Comparison of ENCODE assay signal across 1 cellular context in the genomic region with DNA sequence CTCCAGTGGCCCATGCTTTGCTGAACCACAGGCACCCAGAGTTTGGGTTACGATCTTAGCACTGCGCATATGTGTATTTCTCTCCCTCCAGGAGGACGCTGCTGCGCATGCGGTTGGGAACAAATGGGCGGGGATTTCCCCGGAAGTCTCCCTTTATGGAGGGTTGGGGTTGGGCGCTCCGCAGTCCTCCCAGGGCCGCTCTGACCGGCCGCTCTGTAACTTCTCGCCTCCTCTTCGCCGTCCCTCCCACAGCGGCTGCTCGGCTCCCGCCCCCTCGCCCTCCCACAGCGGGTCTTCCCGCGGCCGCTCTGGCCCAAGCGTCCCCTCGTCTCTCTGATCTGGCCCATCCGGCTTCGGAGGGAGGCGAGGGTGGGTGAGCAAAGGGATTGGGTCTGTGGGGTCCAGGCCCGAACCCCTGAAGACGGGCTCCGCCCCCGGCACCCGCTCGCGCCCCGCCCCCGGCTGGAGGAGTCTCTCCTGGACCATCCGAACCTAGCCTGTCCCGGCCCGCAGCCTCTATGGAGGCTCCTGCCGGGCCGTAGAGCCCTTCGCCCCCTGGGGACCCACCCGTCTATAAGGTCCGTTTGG.
A peak's percentile ranks its signal among the peaks of the same experiment; 100 is the strongest.
TF ChIP-seq lines count a peak whose summit lies in the region.

A gene with protein sequence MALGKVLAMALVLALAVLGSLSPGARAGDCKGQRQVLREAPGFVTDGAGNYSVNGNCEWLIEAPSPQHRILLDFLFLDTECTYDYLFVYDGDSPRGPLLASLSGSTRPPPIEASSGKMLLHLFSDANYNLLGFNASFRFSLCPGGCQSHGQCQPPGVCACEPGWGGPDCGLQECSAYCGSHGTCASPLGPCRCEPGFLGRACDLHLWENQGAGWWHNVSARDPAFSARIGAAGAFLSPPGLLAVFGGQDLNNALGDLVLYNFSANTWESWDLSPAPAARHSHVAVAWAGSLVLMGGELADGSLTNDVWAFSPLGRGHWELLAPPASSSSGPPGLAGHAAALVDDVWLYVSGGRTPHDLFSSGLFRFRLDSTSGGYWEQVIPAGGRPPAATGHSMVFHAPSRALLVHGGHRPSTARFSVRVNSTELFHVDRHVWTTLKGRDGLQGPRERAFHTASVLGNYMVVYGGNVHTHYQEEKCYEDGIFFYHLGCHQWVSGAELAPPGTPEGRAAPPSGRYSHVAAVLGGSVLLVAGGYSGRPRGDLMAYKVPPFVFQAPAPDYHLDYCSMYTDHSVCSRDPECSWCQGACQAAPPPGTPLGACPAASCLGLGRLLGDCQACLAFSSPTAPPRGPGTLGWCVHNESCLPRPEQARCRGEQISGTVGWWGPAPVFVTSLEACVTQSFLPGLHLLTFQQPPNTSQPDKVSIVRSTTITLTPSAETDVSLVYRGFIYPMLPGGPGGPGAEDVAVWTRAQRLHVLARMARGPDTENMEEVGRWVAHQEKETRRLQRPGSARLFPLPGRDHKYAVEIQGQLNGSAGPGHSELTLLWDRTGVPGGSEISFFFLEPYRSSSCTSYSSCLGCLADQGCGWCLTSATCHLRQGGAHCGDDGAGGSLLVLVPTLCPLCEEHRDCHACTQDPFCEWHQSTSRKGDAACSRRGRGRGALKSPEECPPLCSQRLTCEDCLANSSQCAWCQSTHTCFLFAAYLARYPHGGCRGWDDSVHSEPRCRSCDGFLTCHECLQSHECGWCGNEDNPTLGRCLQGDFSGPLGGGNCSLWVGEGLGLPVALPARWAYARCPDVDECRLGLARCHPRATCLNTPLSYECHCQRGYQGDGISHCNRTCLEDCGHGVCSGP (N-terminal part only) (plus strand): TSS at position 328 of the 588 bp plus-strand sequence. CDS start 609 bp downstream, outside the sequence.

TF ChIP-seq in HepG2, 621 proteins besides CTCF, POLR2A, EP300 and RAD21 (continued from another document and continues in another):
- TF ChIP-seq, protein P1, sequence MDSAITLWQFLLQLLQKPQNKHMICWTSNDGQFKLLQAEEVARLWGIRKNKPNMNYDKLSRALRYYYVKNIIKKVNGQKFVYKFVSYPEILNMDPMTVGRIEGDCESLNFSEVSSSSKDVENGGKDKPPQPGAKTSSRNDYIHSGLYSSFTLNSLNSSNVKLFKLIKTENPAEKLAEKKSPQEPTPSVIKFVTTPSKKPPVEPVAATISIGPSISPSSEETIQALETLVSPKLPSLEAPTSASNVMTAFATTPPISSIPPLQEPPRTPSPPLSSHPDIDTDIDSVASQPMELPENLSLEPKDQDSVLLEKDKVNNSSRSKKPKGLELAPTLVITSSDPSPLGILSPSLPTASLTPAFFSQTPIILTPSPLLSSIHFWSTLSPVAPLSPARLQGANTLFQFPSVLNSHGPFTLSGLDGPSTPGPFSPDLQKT (CRISPR knock-in tag; IDR thresholded peaks at IDR 0.05; ENCODE audit: borderline replicate concordance) = peak; percentile 37; the same call in 1 of the 2 replicates
- TF ChIP-seq MED1 (CRISPR knock-in tag; IDR thresholded peaks at IDR 0.05) (no peak), ZNF720 (CRISPR knock-in tag; IDR thresholded peaks at IDR 0.05) (no peak), SMC3 (IDR thresholded peaks at IDR 0.05; ENCODE audit: low read length) (peak; percentile 82), NCOA2 (CRISPR knock-in tag; IDR thresholded peaks at IDR 0.05) (no peak), TMF1 (CRISPR knock-in tag; IDR thresholded peaks at IDR 0.05; ENCODE audit: low read depth) (no peak), ZNF263 (CRISPR knock-in tag; IDR thresholded peaks at IDR 0.05) (0 out of 2 replicates have a peak, but pooled peaks have one; percentile 45), JARID2 (CRISPR knock-in tag; IDR thresholded peaks at IDR 0.05; ENCODE audit: insufficient replicate concordance) (peak; percentile 49), ZNF615 (CRISPR knock-in tag; IDR thresholded peaks at IDR 0.05; ENCODE audit: borderline replicate concordance) (no peak), NFYB (CRISPR knock-in tag; IDR thresholded peaks at IDR 0.05) (peak; percentile 44), ZFAT (CRISPR knock-in tag; conservative IDR thresholded peaks at IDR 0.05) (no peak), MBNL3 (CRISPR knock-in tag; conservative IDR thresholded peaks at IDR 0.05) (no peak)
- TF ChIP-seq, protein P2, sequence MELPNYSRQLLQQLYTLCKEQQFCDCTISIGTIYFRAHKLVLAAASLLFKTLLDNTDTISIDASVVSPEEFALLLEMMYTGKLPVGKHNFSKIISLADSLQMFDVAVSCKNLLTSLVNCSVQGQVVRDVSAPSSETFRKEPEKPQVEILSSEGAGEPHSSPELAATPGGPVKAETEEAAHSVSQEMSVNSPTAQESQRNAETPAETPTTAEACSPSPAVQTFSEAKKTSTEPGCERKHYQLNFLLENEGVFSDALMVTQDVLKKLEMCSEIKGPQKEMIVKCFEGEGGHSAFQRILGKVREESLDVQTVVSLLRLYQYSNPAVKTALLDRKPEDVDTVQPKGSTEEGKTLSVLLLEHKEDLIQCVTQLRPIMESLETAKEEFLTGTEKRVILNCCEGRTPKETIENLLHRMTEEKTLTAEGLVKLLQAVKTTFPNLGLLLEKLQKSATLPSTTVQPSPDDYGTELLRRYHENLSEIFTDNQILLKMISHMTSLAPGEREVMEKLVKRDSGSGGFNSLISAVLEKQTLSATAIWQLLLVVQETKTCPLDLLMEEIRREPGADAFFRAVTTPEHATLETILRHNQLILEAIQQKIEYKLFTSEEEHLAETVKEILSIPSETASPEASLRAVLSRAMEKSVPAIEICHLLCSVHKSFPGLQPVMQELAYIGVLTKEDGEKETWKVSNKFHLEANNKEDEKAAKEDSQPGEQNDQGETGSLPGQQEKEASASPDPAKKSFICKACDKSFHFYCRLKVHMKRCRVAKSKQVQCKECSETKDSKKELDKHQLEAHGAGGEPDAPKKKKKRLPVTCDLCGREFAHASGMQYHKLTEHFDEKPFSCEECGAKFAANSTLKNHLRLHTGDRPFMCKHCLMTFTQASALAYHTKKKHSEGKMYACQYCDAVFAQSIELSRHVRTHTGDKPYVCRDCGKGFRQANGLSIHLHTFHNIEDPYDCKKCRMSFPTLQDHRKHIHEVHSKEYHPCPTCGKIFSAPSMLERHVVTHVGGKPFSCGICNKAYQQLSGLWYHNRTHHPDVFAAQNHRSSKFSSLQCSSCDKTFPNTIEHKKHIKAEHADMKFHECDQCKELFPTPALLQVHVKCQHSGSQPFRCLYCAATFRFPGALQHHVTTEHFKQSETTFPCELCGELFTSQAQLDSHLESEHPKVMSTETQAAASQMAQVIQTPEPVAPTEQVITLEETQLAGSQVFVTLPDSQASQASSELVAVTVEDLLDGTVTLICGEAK (IDR thresholded peaks at IDR 0.05) = no peak
- TF ChIP-seq, protein P2 (CRISPR knock-in tag; IDR thresholded peaks at IDR 0.05) = peak; percentile 14; the same call in 1 of the 2 replicates
- TF ChIP-seq, protein P3, sequence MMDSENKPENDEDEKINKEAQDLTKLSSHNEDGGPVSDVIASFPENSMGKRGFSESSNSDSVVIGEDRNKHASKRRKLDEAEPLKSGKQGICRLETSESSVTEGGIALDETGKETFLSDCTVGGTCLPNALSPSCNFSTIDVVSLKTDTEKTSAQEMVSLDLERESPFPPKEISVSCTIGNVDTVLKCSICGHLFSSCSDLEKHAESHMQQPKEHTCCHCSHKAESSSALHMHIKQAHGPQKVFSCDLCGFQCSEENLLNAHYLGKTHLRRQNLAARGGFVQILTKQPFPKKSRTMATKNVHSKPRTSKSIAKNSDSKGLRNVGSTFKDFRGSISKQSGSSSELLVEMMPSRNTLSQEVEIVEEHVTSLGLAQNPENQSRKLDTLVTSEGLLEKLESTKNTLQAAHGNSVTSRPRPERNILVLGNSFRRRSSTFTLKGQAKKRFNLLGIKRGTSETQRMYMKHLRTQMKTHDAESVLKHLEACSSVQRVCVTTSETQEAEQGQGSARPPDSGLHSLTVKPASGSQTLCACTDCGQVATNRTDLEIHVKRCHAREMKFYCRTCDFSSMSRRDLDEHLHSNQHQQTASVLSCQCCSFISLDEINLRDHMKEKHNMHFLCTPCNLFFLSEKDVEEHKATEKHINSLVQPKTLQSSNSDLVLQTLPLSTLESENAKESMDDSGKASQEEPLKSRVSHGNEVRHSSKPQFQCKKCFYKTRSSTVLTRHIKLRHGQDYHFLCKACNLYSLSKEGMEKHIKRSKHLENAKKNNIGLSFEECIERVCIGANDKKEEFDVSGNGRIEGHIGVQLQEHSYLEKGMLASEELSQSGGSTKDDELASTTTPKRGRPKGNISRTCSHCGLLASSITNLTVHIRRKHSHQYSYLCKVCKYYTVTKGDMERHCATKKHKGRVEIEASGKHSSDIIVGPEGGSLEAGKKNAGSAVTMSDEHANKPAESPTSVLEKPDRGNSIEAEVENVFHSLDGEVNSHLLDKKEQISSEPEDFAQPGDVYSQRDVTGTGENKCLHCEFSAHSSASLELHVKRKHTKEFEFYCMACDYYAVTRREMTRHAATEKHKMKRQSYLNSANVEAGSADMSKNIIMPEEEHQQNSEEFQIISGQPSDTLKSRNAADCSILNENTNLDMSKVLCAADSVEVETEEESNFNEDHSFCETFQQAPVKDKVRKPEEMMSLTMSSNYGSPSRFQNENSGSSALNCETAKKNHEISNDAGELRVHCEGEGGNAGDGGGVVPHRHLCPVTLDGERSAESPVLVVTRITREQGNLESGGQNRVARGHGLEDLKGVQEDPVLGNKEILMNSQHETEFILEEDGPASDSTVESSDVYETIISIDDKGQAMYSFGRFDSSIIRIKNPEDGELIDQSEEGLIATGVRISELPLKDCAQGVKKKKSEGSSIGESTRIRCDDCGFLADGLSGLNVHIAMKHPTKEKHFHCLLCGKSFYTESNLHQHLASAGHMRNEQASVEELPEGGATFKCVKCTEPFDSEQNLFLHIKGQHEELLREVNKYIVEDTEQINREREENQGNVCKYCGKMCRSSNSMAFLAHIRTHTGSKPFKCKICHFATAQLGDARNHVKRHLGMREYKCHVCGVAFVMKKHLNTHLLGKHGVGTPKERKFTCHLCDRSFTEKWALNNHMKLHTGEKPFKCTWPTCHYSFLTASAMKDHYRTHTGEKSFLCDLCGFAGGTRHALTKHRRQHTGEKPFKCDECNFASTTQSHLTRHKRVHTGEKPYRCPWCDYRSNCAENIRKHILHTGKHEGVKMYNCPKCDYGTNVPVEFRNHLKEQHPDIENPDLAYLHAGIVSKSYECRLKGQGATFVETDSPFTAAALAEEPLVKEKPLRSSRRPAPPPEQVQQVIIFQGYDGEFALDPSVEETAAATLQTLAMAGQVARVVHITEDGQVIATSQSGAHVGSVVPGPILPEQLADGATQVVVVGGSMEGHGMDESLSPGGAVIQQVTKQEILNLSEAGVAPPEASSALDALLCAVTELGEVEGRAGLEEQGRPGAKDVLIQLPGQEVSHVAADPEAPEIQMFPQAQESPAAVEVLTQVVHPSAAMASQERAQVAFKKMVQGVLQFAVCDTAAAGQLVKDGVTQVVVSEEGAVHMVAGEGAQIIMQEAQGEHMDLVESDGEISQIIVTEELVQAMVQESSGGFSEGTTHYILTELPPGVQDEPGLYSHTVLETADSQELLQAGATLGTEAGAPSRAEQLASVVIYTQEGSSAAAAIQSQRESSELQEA (CRISPR knock-in tag; IDR thresholded peaks at IDR 0.05; ENCODE audit: not compliant biosample characterization) = peak; percentile 33
- TF ChIP-seq, protein P4, sequence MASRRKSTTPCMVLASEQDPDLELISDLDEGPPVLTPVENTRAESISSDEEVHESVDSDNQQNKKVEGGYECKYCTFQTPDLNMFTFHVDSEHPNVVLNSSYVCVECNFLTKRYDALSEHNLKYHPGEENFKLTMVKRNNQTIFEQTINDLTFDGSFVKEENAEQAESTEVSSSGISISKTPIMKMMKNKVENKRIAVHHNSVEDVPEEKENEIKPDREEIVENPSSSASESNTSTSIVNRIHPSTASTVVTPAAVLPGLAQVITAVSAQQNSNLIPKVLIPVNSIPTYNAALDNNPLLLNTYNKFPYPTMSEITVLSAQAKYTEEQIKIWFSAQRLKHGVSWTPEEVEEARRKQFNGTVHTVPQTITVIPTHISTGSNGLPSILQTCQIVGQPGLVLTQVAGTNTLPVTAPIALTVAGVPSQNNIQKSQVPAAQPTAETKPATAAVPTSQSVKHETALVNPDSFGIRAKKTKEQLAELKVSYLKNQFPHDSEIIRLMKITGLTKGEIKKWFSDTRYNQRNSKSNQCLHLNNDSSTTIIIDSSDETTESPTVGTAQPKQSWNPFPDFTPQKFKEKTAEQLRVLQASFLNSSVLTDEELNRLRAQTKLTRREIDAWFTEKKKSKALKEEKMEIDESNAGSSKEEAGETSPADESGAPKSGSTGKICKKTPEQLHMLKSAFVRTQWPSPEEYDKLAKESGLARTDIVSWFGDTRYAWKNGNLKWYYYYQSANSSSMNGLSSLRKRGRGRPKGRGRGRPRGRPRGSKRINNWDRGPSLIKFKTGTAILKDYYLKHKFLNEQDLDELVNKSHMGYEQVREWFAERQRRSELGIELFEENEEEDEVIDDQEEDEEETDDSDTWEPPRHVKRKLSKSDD (CRISPR knock-in tag; IDR thresholded peaks at IDR 0.05; ENCODE audit: low read depth) = peak; percentile 45; the same call in 1 of the 2 replicates
- TF ChIP-seq, protein P5, sequence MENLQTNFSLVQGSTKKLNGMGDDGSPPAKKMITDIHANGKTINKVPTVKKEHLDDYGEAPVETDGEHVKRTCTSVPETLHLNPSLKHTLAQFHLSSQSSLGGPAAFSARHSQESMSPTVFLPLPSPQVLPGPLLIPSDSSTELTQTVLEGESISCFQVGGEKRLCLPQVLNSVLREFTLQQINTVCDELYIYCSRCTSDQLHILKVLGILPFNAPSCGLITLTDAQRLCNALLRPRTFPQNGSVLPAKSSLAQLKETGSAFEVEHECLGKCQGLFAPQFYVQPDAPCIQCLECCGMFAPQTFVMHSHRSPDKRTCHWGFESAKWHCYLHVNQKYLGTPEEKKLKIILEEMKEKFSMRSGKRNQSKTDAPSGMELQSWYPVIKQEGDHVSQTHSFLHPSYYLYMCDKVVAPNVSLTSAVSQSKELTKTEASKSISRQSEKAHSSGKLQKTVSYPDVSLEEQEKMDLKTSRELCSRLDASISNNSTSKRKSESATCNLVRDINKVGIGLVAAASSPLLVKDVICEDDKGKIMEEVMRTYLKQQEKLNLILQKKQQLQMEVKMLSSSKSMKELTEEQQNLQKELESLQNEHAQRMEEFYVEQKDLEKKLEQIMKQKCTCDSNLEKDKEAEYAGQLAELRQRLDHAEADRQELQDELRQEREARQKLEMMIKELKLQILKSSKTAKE (CRISPR knock-in tag; IDR thresholded peaks at IDR 0.05; ENCODE audit: borderline replicate concordance) = no peak
